In the genomic region with DNA sequence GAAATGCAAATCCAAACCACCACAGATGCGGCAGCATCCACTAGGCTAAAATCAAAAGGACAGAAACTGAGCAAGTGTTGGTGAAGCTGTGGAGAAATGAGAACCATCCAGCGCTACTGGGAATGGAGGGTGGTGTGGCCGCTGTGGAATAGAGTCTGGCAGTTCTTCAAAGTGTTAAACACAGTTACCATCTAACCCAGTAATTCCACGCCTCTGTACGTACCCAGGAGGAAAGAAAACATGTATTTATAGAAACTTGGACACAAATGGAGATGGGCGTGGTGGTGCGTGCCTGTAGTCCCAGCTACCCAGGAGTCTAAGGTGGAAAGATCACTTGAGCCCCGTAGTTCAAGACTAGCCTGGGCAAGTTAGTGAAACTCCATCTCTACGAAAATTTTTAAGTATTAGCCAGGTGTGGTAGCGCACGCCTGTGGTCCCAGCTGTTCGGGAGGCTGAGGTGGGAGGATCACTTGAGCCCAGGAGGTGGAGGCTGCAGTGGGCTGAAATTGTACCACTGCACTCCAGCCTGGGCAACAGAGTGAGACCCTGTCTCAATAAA, we compare ENCODE assay signal across 16 cellular contexts. TPM values are rescaled to one million over a fixed set of nuclear protein-coding genes. Genes with fewer than 3 reads are reported as not detected.
DNase-seq lines count a peak whose midpoint lies in the region; ATAC-seq and TF ChIP-seq lines count a peak whose summit lies in the region.
"Had no signal": no experiment of that assay in that cellular context is flagged by ENCODE, and none has a peak within 500 bp of the region (broad histone marks: within the 10 kb centered on the region; RNA-seq: fewer than 3 reads in every experiment).

No MANE protein-coding gene starts in this region.

- peak; percentile 48 for TF ChIP-seq POLR2A in prostate gland (IDR thresholded peaks at IDR 0.05)

- ATAC-seq in GM23338 (no peak), HG02938 (IDR thresholded peaks at IDR 0.05; ENCODE audit: unreplicated experiment) (no peak)
- no peak for ATAC-seq in effector memory CD8-positive, alpha-beta T cell (replicated peaks)
- ATAC-seq: activated CD4-positive, alpha-beta T cell treated with anti-CD3 and anti-CD28 coated beads for 36 hours; stimulated activated naive B cell treated with anti-CD40 and anti-IgM and Interleukin-4, amounts not matched to agents 10 μg/mL and 1 μg/mL and 100 μg/mL, for 72 hours had no signal

- WGBS in mammary epithelial cell (ENCODE audit: low coverage, missing lambda C conversion rate) = 8% methylated on average over 9 of the region's 12 CpGs
- 36% methylated on average over 12 of the region's 12 CpGs for WGBS in prostate gland

- H3K9me2 ChIP-seq in GM23338 (ENCODE audit: insufficient read depth) = no peaks in the 10 kb centered on the region

- peak overlapping the region; percentile 59; the same call in 1 of the 2 replicates for H3K27ac Mint-ChIP-seq in GM23338
- H3K27ac Mint-ChIP-seq in effector memory CD8-positive, alpha-beta T cell = no peak overlapping the region
- H3K27ac Mint-ChIP-seq: activated CD4-positive, alpha-beta T cell treated with anti-CD3 and anti-CD28 coated beads for 36 hours; activated naive CD4-positive, alpha-beta T cell treated with anti-CD3 and anti-CD28 coated beads, Interleukin-2, amount 50 U/mL, for 24 hours; stimulated activated naive B cell treated with anti-CD40 and anti-IgM and Interleukin-4, amounts not matched to agents 10 μg/mL and 1 μg/mL and 100 μg/mL, for 72 hours had no signal

- H3K27me3 ChIP-seq in GM23338 (ENCODE audit: insufficient read depth) (no peaks in the 10 kb centered on the region), mammary epithelial cell (ENCODE audit: insufficient read depth, low read length) (no peaks in the 10 kb centered on the region), prostate gland (replicated peaks; ENCODE audit: insufficient read depth) (no peaks in the 10 kb centered on the region)
- H3K27me3 ChIP-seq: BE2C had no signal

- no peaks in the 10 kb centered on the region for H3K36me3 ChIP-seq in GM23338 (ENCODE audit: insufficient read depth)
- H3K36me3 ChIP-seq in mammary epithelial cell (ENCODE audit: insufficient read depth, low read length) = no peaks in the 10 kb centered on the region
- H3K36me3 ChIP-seq in prostate gland = no peaks in the 10 kb centered on the region
- H3K36me3 ChIP-seq: BE2C had no signal

- H3K27me3 Mint-ChIP-seq in GM23338 (ENCODE audit: insufficient read depth, low read depth, poor library complexity) = peaks cover 16% of the 10 kb centered on the region
- H3K27me3 Mint-ChIP-seq in effector memory CD8-positive, alpha-beta T cell = peaks cover 0 to 11% of the 10 kb centered on the region in 2 donors

- TF ChIP-seq CTCF in GM23338 (conservative IDR thresholded peaks at IDR 0.05; ENCODE audit: low read depth in 2 of 2) (no peak), mammary epithelial cell (conservative IDR thresholded peaks at IDR 0.05 in 1 of 2, IDR thresholded peaks at IDR 0.05 in 1 of 2; ENCODE audit: extremely low read depth in 1 of 2, insufficient read depth in 1 of 2, low read depth in 1 of 2, low read length in 2 of 2) (no peak), prostate gland (IDR thresholded peaks at IDR 0.05) (peak in 1 of 4 experiments; percentile 3)

- H3K9me3 Mint-ChIP-seq in GM23338 = no peaks in the 10 kb centered on the region; the same call in 2 of the 3 replicates
- no peaks in the 10 kb centered on the region for H3K9me3 Mint-ChIP-seq in effector memory CD8-positive, alpha-beta T cell
- H3K9me3 Mint-ChIP-seq: activated naive CD4-positive, alpha-beta T cell treated with anti-CD3 and anti-CD28 coated beads, Interleukin-2, amount 50 U/mL, for 24 hours; neural crest cell; stimulated activated naive B cell treated with anti-CD40 and anti-IgM and Interleukin-4, amounts not matched to agents 10 μg/mL and 1 μg/mL and 100 μg/mL, for 72 hours had no signal

- H4K20me1 ChIP-seq in GM23338 (replicated peaks; ENCODE audit: insufficient read depth) = no peaks in the 10 kb centered on the region
- H4K20me1 ChIP-seq in mammary epithelial cell (ENCODE audit: insufficient read depth, low read length) = no peaks in the 10 kb centered on the region

- H3K36me3 Mint-ChIP-seq in GM23338 (ENCODE audit: low read depth) = peaks cover 5% of the 10 kb centered on the region; the same call in 2 of the 3 replicates
- H3K36me3 Mint-ChIP-seq in effector memory CD8-positive, alpha-beta T cell (ENCODE audit: insufficient read depth) = peaks cover 4% of the 10 kb centered on the region
- H3K36me3 Mint-ChIP-seq: activated naive CD4-positive, alpha-beta T cell treated with anti-CD3 and anti-CD28 coated beads, Interleukin-2, amount 50 U/mL, for 24 hours had no signal

- in situ Hi-C loops in mammary epithelial cell (cut with MboI; ENCODE audit: low sequenced_read_pairs in 2 of 2) = no loop called here

- DNase-seq in GM23338 (ENCODE audit: low spot score) (no peak), OCI-M1 (lab: John Stamatoyannopoulos, UW) (peak; percentile 11), mammary epithelial cell (peak; percentile 60), prostate gland (ENCODE audit: low spot score) (peak; percentile 81), NOMO-1 (lab: John Stamatoyannopoulos, UW; ENCODE audit: unreplicated experiment in 2 of 2) (no peak), HPDE6-E6E7 (ENCODE audit: extremely low spot score) (no peak)
- no peak for DNase-seq in effector memory CD8-positive, alpha-beta T cell
- DNase-seq: activated CD4-positive, alpha-beta T cell treated with anti-CD3 and anti-CD28 coated beads for 36 hours; BE2C; DMS79 treated with DMSO at 0.1 percent for 48 hours; GOT3; NCI-H1092; stimulated activated naive B cell treated with anti-CD40 and anti-IgM and Interleukin-4, amounts not matched to agents 10 μg/mL and 1 μg/mL and 100 μg/mL, for 72 hours had no signal

- H3K79me2 ChIP-seq in GM23338 (replicated peaks; ENCODE audit: insufficient read depth) (no peaks in the 10 kb centered on the region), mammary epithelial cell (ENCODE audit: insufficient read depth, low read length) (no peaks in the 10 kb centered on the region)

- H3K9me3 ChIP-seq in mammary epithelial cell (replicated peaks; ENCODE audit: insufficient read depth, low read length) (no peaks in the 10 kb centered on the region), prostate gland (no peaks in the 10 kb centered on the region)
- H3K9me3 ChIP-seq: BE2C had no signal

- intact Hi-C loops in mammary epithelial cell (cut with micrococcal nuclease) = no loop called here
- intact Hi-C loops in prostate gland (cut with DNase I) = no loop called here

- H3K4me3 ChIP-seq in GM23338 (no peak overlapping the region), mammary epithelial cell (replicated peaks in 1 of 3; ENCODE audit: insufficient read depth in 1 of 3, low read depth in 2 of 3, low read length in 3 of 3) (no peak overlapping the region), prostate gland (no peak overlapping the region)

- peaks cover 6% of the 10 kb centered on the region; the same call in 1 of the 2 replicates for H3K4me1 ChIP-seq in GM23338 (ENCODE audit: insufficient read depth)
- H3K4me1 ChIP-seq in mammary epithelial cell (ENCODE audit: insufficient read depth, low read length) = peaks cover 21% of the 10 kb centered on the region
- peaks cover 8% of the 10 kb centered on the region for H3K4me1 ChIP-seq in prostate gland (replicated peaks)
- H3K4me1 ChIP-seq: BE2C had no signal

- H3F3A ChIP-seq in GM23338 (replicated peaks; ENCODE audit: low read depth) = peaks cover 17% of the 10 kb centered on the region; the same call in 1 of the 2 replicates

- H3K4me2 ChIP-seq in GM23338 (no peak overlapping the region), mammary epithelial cell (ENCODE audit: insufficient read depth, low read depth, low read length) (peak overlapping the region; percentile 14)

- peaks cover 17% of the 10 kb centered on the region for H3K4me1 Mint-ChIP-seq in GM23338
- H3K4me1 Mint-ChIP-seq in effector memory CD8-positive, alpha-beta T cell (ENCODE audit: low read depth in 2 of 2) = no peaks in the 10 kb centered on the region
- H3K4me1 Mint-ChIP-seq: activated CD4-positive, alpha-beta T cell treated with anti-CD3 and anti-CD28 coated beads for 36 hours; activated naive CD4-positive, alpha-beta T cell treated with anti-CD3 and anti-CD28 coated beads, Interleukin-2, amount 50 U/mL, for 24 hours; neural crest cell; stimulated activated naive B cell treated with anti-CD40 and anti-IgM and Interleukin-4, amounts not matched to agents 10 μg/mL and 1 μg/mL and 100 μg/mL, for 72 hours had no signal

- CTCF ChIA-PET in mammary epithelial cell (lab: Charles Lee; ENCODE audit: low non-redundant PET) = no interaction called here

- no peak overlapping the region for H3K9ac ChIP-seq in mammary epithelial cell (ENCODE audit: insufficient read depth, low read length)

- no TSS peak for BruUV-seq in mammary epithelial cell (replicated peaks; lab: Mats Ljungman, UMichigan)

- no peak overlapping the region for H3K27ac ChIP-seq in GM23338 (ENCODE audit: low read depth)
- no peak overlapping the region for H3K27ac ChIP-seq in mammary epithelial cell (ENCODE audit: insufficient read depth, low read depth, low read length)
- H3K27ac ChIP-seq in prostate gland = peak overlapping the region; percentile 80 to 86

- no peak overlapping the region for H3K4me3 Mint-ChIP-seq in GM23338
- H3K4me3 Mint-ChIP-seq in effector memory CD8-positive, alpha-beta T cell = no peak overlapping the region
- H3K4me3 Mint-ChIP-seq: activated CD4-positive, alpha-beta T cell treated with anti-CD3 and anti-CD28 coated beads for 36 hours; activated naive CD4-positive, alpha-beta T cell treated with anti-CD3 and anti-CD28 coated beads, Interleukin-2, amount 50 U/mL, for 24 hours; neural crest cell; stimulated activated naive B cell treated with anti-CD40 and anti-IgM and Interleukin-4, amounts not matched to agents 10 μg/mL and 1 μg/mL and 100 μg/mL, for 72 hours had no signal

- H2AFZ ChIP-seq in GM23338 = no peak overlapping the region
- H2AFZ ChIP-seq in mammary epithelial cell (ENCODE audit: low read depth, low read length) = peak overlapping the region; percentile 52

- dilution Hi-C loops in mammary epithelial cell (cut with HindIII; ENCODE audit: low sequenced_read_pairs) = no loop called here

RNA-seq across cellular contexts. Expression of gene SLC25A10, which starts 11.6 kb away (rescaled TPM):
- 37.1 and 47.4 TPM in 2 replicates for total RNA-seq in GM23338 (2014; rRNA removed; shearing (Covaris generic))
- polyA plus RNA-seq in GM23338 (2016; fragmentation: Nextera tagmentation; extraction: Ambion mirVana) (25.7 TPM in 2 replicates), mammary epithelial cell (32.2 TPM)
- total RNA-seq in mammary epithelial cell (10 to 100 TPM; 13.0 to 19.1 TPM), prostate gland (10 to 100 TPM; 39.1 to 39.4 TPM)
- 58.7 TPM for polyA minus RNA-seq in mammary epithelial cell

RNA-seq across cellular contexts. Expression of gene MRPL12, which starts 20.6 kb away (rescaled TPM):
- total RNA-seq in GM23338 (2014; rRNA removed; shearing (Covaris generic)) = 50.9 and 53.2 TPM in 2 replicates
- polyA plus RNA-seq in GM23338 (2016; fragmentation: Nextera tagmentation; extraction: Ambion mirVana) (140 and 153 TPM in 2 replicates), mammary epithelial cell (129 TPM)
- total RNA-seq in mammary epithelial cell (100 to 1,000 TPM in 1 of 2 donors, 10 to 100 TPM in 1; 13.2 to 104 TPM), prostate gland (10 to 100 TPM; 53.4 to 63.5 TPM)
- 49.1 TPM for polyA minus RNA-seq in mammary epithelial cell

RNA-seq across cellular contexts. Expression of gene HGS, which starts 39.9 kb away (rescaled TPM):
- total RNA-seq in GM23338 (2014; rRNA removed; shearing (Covaris generic)) = 66.9 and 90.2 TPM in 2 replicates
- polyA plus RNA-seq in GM23338 (2016; fragmentation: Nextera tagmentation; extraction: Ambion mirVana) = 59.0 and 59.4 TPM in 2 replicates
- total RNA-seq in mammary epithelial cell = 100 to 1,000 TPM in 1 of 2 donors, 10 to 100 TPM in 1; 88.0 to 140 TPM
- polyA plus RNA-seq in mammary epithelial cell = 72.7 TPM
- 137 TPM for polyA minus RNA-seq in mammary epithelial cell
- 100 to 1,000 TPM; 102 to 167 TPM for total RNA-seq in prostate gland

RNA-seq across cellular contexts. Expression of gene ARL16, which starts 40.1 kb away (rescaled TPM):
- total RNA-seq in GM23338 (2014; rRNA removed; shearing (Covaris generic)) = 41.3 and 54.9 TPM in 2 replicates
- polyA plus RNA-seq in GM23338 (2016; fragmentation: Nextera tagmentation; extraction: Ambion mirVana) (39.6 and 40.4 TPM in 2 replicates), mammary epithelial cell (38.1 TPM)
- total RNA-seq in mammary epithelial cell (10 to 100 TPM; 19.5 to 27.7 TPM), prostate gland (10 to 100 TPM; 27.9 to 49.5 TPM)
- 46.6 TPM for polyA minus RNA-seq in mammary epithelial cell

RNA-seq across cellular contexts. Expression of gene CCDC137, which starts 57.2 kb away (rescaled TPM):
- 22.3 and 26.1 TPM in 2 replicates for total RNA-seq in GM23338 (2014; rRNA removed; shearing (Covaris generic))
- polyA plus RNA-seq in GM23338 (2016; fragmentation: Nextera tagmentation; extraction: Ambion mirVana) (69.3 and 73.4 TPM in 2 replicates), mammary epithelial cell (17.9 TPM)
- total RNA-seq in mammary epithelial cell (10 to 100 TPM in 1 of 2 donors, 1 to 10 TPM in 1; 5.3 to 34.0 TPM), prostate gland (10 to 100 TPM; 18.5 to 27.7 TPM)
- polyA minus RNA-seq in mammary epithelial cell = 4.9 TPM

Comparison
In these comparisons a context has a peak if more than half of its experiments do, and no peak if none do; other contexts are left out.
1. DNase-seq: peak in OCI-M1 (single experiment), mammary epithelial cell (single experiment) and prostate gland (single experiment); none in GM23338 (single experiment), NOMO-1 (0 of 2), effector memory CD8-positive, alpha-beta T cell (0 of 3) and HPDE6-E6E7 (single experiment).
2. H3K27ac ChIP-seq: peak in prostate gland (2 of 2); none in GM23338 (single experiment) and mammary epithelial cell (single experiment).